22 cellular contexts compared by ENCODE assay signal in genomic region chr9:5479994-5480694, GRCh38. TPM values are rescaled to one million over a fixed set of nuclear protein-coding genes. Genes with fewer than 3 reads are reported as not detected.
DNase-seq lines count a peak whose midpoint lies in the region; ATAC-seq and TF ChIP-seq lines count a peak whose summit lies in the region.
"Had no signal": no experiment of that assay in that cellular context is flagged by ENCODE, and none has a peak within 500 bp of the region (broad histone marks: within the 10 kb centered on the region; RNA-seq: fewer than 3 reads in every experiment).

No MANE protein-coding gene starts in this region.

- H3K36me3 ChIP-seq in OCI-LY3 (replicated peaks; ENCODE audit: low read depth, low read length) (no peaks in the 10 kb centered on the region), GM23248 (ENCODE audit: low read depth) (no peaks in the 10 kb centered on the region)
- H3K36me3 ChIP-seq: brain microvascular endothelial cell, ovary had no signal

- H3K9me3 ChIP-seq in OCI-LY3 (ENCODE audit: insufficient read depth, low read length) (no peaks in the 10 kb centered on the region), GM23248 (ENCODE audit: low read depth) (no peaks in the 10 kb centered on the region)
- no peaks in the 10 kb centered on the region for H3K9me3 ChIP-seq in CD4-positive, alpha-beta T cell (ENCODE audit: control insufficient read depth, low read length)
- H3K9me3 ChIP-seq: ovary had no signal

- no peaks in the 10 kb centered on the region; the same call in 1 of the 2 replicates for H3K9me2 ChIP-seq in GM23248 (ENCODE audit: insufficient read depth)

- ATAC-seq in GM19035 (IDR thresholded peaks at IDR 0.05; ENCODE audit: unreplicated experiment) (peak; percentile 62), HG02870 (IDR thresholded peaks at IDR 0.05; ENCODE audit: unreplicated experiment) (peak; percentile 62)
- no peak for ATAC-seq in CD4-positive, alpha-beta T cell (ENCODE audit: poor library complexity)
- ATAC-seq: left colon had no signal

- intact Hi-C loops in CD4-positive, alpha-beta T cell (cut with DNase I, micrococcal nuclease): no loop called here

- DNase-seq in GM13976 (ENCODE audit: low spot score): peak; percentile 46
- DNase-seq in GM23248: no peak
- DNase-seq in iPS-NIHi7 (ENCODE audit: extremely low spot score): no peak
- DNase-seq in CD4-positive, alpha-beta T cell: no peak
- DNase-seq in activated CD4-positive, alpha-beta T cell treated with anti-CD3 and anti-CD28 coated beads for 4 hours: no peak
- DNase-seq: activated B cell treated with CpG ODN at 0.5 μM for 24 hours; activated CD8-positive, alpha-beta memory T cell treated with anti-CD3 and anti-CD28 coated beads, Interleukin-2, amount 50 U/mL, for 4 hours; AML-193; brain microvascular endothelial cell; GOT3; left colon; NCI-H2029; NCI-H774; ovary; small intestine; stimulated activated naive CD4-positive, alpha-beta T cell treated with Interleukin-2 at 50 U/mL for 16 hours had no signal

- H3K27ac ChIP-seq in OCI-LY3 (ENCODE audit: low read length): peak overlapping the region; percentile 58
- no peak overlapping the region for H3K27ac ChIP-seq in GM23248
- H3K27ac ChIP-seq in CD4-positive, alpha-beta T cell (ENCODE audit: low read depth, low read length): no peak overlapping the region
- H3K27ac ChIP-seq: brain microvascular endothelial cell, ovary, RWPE1 had no signal

- H3K27me3 Mint-ChIP-seq in CD4-positive, alpha-beta T cell: no peaks in the 10 kb centered on the region
- H3K27me3 Mint-ChIP-seq: activated B cell treated with CpG ODN at 0.5 μM for 24 hours; activated naive CD4-positive, alpha-beta T cell treated with anti-CD3 and anti-CD28 coated beads, Interleukin-2, amount 50 U/mL, for 24 hours had no signal

- in situ Hi-C loops in GM13976 (cut with MboI; ENCODE audit: low sequenced_read_pairs, unreplicated experiment): no loop called here
- in situ Hi-C loops in GM23248 (cut with MboI): no loop called here

- H3K4me2 ChIP-seq in OCI-LY3 (ENCODE audit: low read length) (peak overlapping the region; percentile 73), GM23248 (ENCODE audit: unreplicated experiment) (no peak overlapping the region)

- no peak for TF ChIP-seq CTCF in GM13976 (IDR thresholded peaks at IDR 0.05; ENCODE audit: borderline replicate concordance, control extremely low read depth, extremely low read depth, insufficient read depth, missing control alignments)
- no peak for TF ChIP-seq CTCF in OCI-LY3 (IDR thresholded peaks at IDR 0.05; ENCODE audit: low read depth, low read length)
- TF ChIP-seq CTCF in CD4-positive, alpha-beta T cell (IDR thresholded peaks at IDR 0.05): no peak

- H3K4me1 ChIP-seq in OCI-LY3 (ENCODE audit: low read length): peaks cover 43% of the 10 kb centered on the region
- no peaks in the 10 kb centered on the region for H3K4me1 ChIP-seq in GM23248 (ENCODE audit: insufficient read depth)

- H3K4me1 Mint-ChIP-seq in CD4-positive, alpha-beta T cell (ENCODE audit: low read depth): no peaks in the 10 kb centered on the region

- H3K9me3 Mint-ChIP-seq in CD4-positive, alpha-beta T cell: peaks cover 2% of the 10 kb centered on the region
- H3K9me3 Mint-ChIP-seq: activated naive CD4-positive, alpha-beta T cell treated with anti-CD3 and anti-CD28 coated beads, Interleukin-2, amount 50 U/mL, for 24 hours had no signal

- peaks cover 5% of the 10 kb centered on the region for H3K36me3 Mint-ChIP-seq in CD4-positive, alpha-beta T cell (ENCODE audit: low read depth)
- H3K36me3 Mint-ChIP-seq: activated naive CD4-positive, alpha-beta T cell treated with anti-CD3 and anti-CD28 coated beads, Interleukin-2, amount 50 U/mL, for 24 hours had no signal

- no peak overlapping the region for H3K4me3 Mint-ChIP-seq in CD4-positive, alpha-beta T cell
- H3K4me3 Mint-ChIP-seq: activated B cell treated with CpG ODN at 0.5 μM for 24 hours; activated naive CD4-positive, alpha-beta T cell treated with anti-CD3 and anti-CD28 coated beads, Interleukin-2, amount 50 U/mL, for 24 hours had no signal

- CTCF ChIA-PET in CD4-positive, alpha-beta T cell (lab: Charles Lee): interaction anchor here (1.5 kb wide), 1 partner anchor 120 kb away, joined by 3 read pairs; no protein-coding TSS in a partner anchor

- no peaks in the 10 kb centered on the region for H3K79me2 ChIP-seq in OCI-LY3 (ENCODE audit: low read length)
- H3K79me2 ChIP-seq in GM23248 (ENCODE audit: insufficient read depth): no peaks in the 10 kb centered on the region

- H3K9ac ChIP-seq in OCI-LY3 (ENCODE audit: low read length) (peak overlapping the region; percentile 29; the same call in 1 of the 2 replicates), GM23248 (no peak overlapping the region)

- peak overlapping the region; percentile 39 for H3K4me3 ChIP-seq in OCI-LY3 (ENCODE audit: low read length)
- no peak overlapping the region for H3K4me3 ChIP-seq in GM23248
- H3K4me3 ChIP-seq: ovary had no signal

- no peak overlapping the region for H3K27ac Mint-ChIP-seq in CD4-positive, alpha-beta T cell
- H3K27ac Mint-ChIP-seq: activated B cell treated with CpG ODN at 0.5 μM for 24 hours; activated naive CD4-positive, alpha-beta T cell treated with anti-CD3 and anti-CD28 coated beads, Interleukin-2, amount 50 U/mL, for 24 hours had no signal

- WGBS in GM23248 (ENCODE audit: low coverage in 1 of 2, low lambda C conversion rate in 2 of 2, missing lambda C conversion rate in 2 of 2), 2 experiments: 92 to 97% methylated on average over 3 of the region's 3 CpGs

- POLR2A ChIA-PET in CD4-positive, alpha-beta T cell (lab: Charles Lee): no interaction called here

- H2AFZ ChIP-seq in OCI-LY3 (ENCODE audit: low read depth, low read length): no peak overlapping the region
- H2AFZ ChIP-seq in GM23248: no peak overlapping the region

- H3F3A ChIP-seq in GM23248 (ENCODE audit: insufficient read depth): no peaks in the 10 kb centered on the region

- H4K20me1 ChIP-seq in OCI-LY3 (ENCODE audit: insufficient read depth, low read length) (no peaks in the 10 kb centered on the region), GM23248 (ENCODE audit: insufficient read depth) (no peaks in the 10 kb centered on the region)

- H3K27me3 ChIP-seq in OCI-LY3 (ENCODE audit: low read depth, low read length): no peaks in the 10 kb centered on the region
- no peaks in the 10 kb centered on the region for H3K27me3 ChIP-seq in GM23248 (replicated peaks; ENCODE audit: insufficient read depth)
- no peaks in the 10 kb centered on the region for H3K27me3 ChIP-seq in CD4-positive, alpha-beta T cell (ENCODE audit: control insufficient read depth, insufficient read depth, low read length)
- H3K27me3 ChIP-seq: brain microvascular endothelial cell, ovary had no signal

RNA-seq across cellular contexts. Expression of gene CD274, which starts 29.8 kb away (rescaled TPM):
- 4.2 and 4.3 TPM in 2 replicates for total RNA-seq in GM23248 (2014; rRNA removed; shearing (Covaris generic))
- 3.6 and 5.2 TPM in 2 replicates for polyA plus RNA-seq in GM23248 (2016; fragmentation: Nextera tagmentation; extraction: Ambion mirVana)
- 1 to 10 TPM; 5.3 to 6.3 TPM for total RNA-seq in CD4-positive, alpha-beta T cell

RNA-seq across cellular contexts. Expression of gene PDCD1LG2, which starts 30.2 kb away (rescaled TPM):
- total RNA-seq in GM23248 (2014; rRNA removed; shearing (Covaris generic)): 34.7 and 36.8 TPM in 2 replicates
- 31.7 and 33.5 TPM in 2 replicates for polyA plus RNA-seq in GM23248 (2016; fragmentation: Nextera tagmentation; extraction: Ambion mirVana)
- under 1 TPM; 0.11 to 0.17 TPM for total RNA-seq in CD4-positive, alpha-beta T cell
- total RNA-seq: HT-29 had no signal

RNA-seq across cellular contexts. Expression of gene PLGRKT, which starts 42.4 kb away (rescaled TPM):
- 12.9 and 28.3 TPM in 2 replicates for total RNA-seq in GM23248 (2014; rRNA removed; shearing (Covaris generic))
- polyA plus RNA-seq in GM23248 (2016; fragmentation: Nextera tagmentation; extraction: Ambion mirVana): 35.5 and 40.3 TPM in 2 replicates
- 10 to 100 TPM; 13.8 to 15.6 TPM for total RNA-seq in CD4-positive, alpha-beta T cell

Comparison
In these comparisons a context has a peak if more than half of its experiments do, and no peak if none do; other contexts are left out.
1. RNA of gene PDCD1LG2, which starts 30.2 kb away (total RNA-seq): 34.7 to 36.8 TPM in GM23248; 0.11 to 0.17 TPM in CD4-positive, alpha-beta T cell; every median in the first group is over 10 times any median in the second.